ENCODE assay signal across 8 cellular contexts in the genomic region with DNA sequence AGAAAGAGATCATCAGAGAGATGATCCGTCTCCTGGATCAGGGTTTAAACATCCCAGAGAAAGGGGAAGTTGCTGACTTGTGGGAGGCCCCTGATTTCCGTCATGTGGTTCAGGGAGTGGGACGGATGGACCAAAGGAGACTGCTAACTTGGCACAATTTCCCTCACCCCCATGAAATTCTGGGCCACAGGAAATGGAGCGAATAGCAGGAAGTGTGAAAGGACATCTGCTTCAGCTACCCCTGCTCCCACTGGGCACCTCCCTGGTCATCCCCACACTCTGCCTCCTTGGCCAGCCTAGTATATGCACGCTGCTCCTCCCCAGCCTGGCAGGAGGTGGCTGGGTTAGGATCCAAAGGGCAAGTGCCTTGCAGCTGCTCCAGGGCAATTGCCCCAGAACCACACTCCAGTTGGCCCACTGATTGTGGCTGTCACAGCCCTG. TPM values are rescaled to one million over a fixed set of nuclear protein-coding genes. Genes with fewer than 3 reads are reported as not detected.
DNase-seq lines count a peak whose midpoint lies in the region; ATAC-seq and TF ChIP-seq lines count a peak whose summit lies in the region.

No MANE protein-coding gene starts in this region.

- H3K36me3 ChIP-seq in duodenal mucosa (ENCODE audit: control insufficient read depth in 1 of 2, insufficient read depth in 2 of 2, low read length in 2 of 2) (peaks cover 0 to 12% of the 10 kb centered on the region in 2 donors), neuron (ENCODE audit: insufficient read depth, low read length) (peaks cover 8% of the 10 kb centered on the region)

- intact Hi-C loops in Calu3 (cut with micrococcal nuclease; ENCODE audit: unreplicated experiment): loop anchor here (5.0 kb wide), 1 partner anchor 86 kb away; the partner anchor contains the start of gene PSMB6

- CTCF ChIA-PET in Calu3 (lab: Charles Lee): no interaction called here

- no peak for ATAC-seq in HG02938 (IDR thresholded peaks at IDR 0.05; ENCODE audit: unreplicated experiment)

- DNase-seq in Calu3 (no peak), NOMO-1 treated with DMSO at 0.1 percent for 48 hours (lab: John Stamatoyannopoulos, UW; ENCODE audit: unreplicated experiment) (peak; percentile 86), iPS-NIHi11 (ENCODE audit: low spot score) (no peak), epidermal melanocyte (ENCODE audit: insufficient read length, low spot score) (no peak)
- no peak for DNase-seq in activated CD4-positive, alpha-beta T cell treated with anti-CD3 and anti-CD28 coated beads for 48 hours

- H3K4me3 ChIP-seq in duodenal mucosa (ENCODE audit: low read depth in 1 of 2, low read length in 2 of 2) (peak overlapping the region; percentile 73 to 79), neuron (ENCODE audit: low read length) (peak overlapping the region; percentile 57)

- peaks cover 20% of the 10 kb centered on the region for H3K36me3 Mint-ChIP-seq in Calu3 (ENCODE audit: insufficient read depth, unreplicated experiment)

- H3K4me1 Mint-ChIP-seq in Calu3 (ENCODE audit: low read depth, unreplicated experiment): peaks cover under 1% of the 10 kb centered on the region

- peak overlapping the region; percentile 74 for H3K4me3 Mint-ChIP-seq in Calu3 (ENCODE audit: low read depth, unreplicated experiment)

- peak overlapping the region; percentile 51 for H3K27ac ChIP-seq in duodenal mucosa (ENCODE audit: low read depth, low read length)

- H3K9me3 ChIP-seq in duodenal mucosa (ENCODE audit: control insufficient read depth in 1 of 2, low read length in 2 of 2) (no peaks in the 10 kb centered on the region), neuron (ENCODE audit: low read length) (no peaks in the 10 kb centered on the region)

- no peaks in the 10 kb centered on the region for H3K27me3 Mint-ChIP-seq in Calu3 (ENCODE audit: unreplicated experiment)

- TF ChIP-seq CTCF in Calu3 (IDR thresholded peaks at IDR 0.05; ENCODE audit: unreplicated experiment): no peak

- no peaks in the 10 kb centered on the region for H3K27me3 ChIP-seq in duodenal mucosa (ENCODE audit: control insufficient read depth in 1 of 2, insufficient read depth in 2 of 2, low read length in 2 of 2)
- no peaks in the 10 kb centered on the region for H3K27me3 ChIP-seq in neuron (ENCODE audit: insufficient read depth, low read length)

- H2AFZ ChIP-seq in neuron (ENCODE audit: low read depth, low read length): no peak overlapping the region

- no TSS peak for BruUV-seq in Calu3 (replicated peaks; lab: Mats Ljungman, UMichigan)

- H3K9me3 Mint-ChIP-seq in Calu3 (ENCODE audit: low read depth, unreplicated experiment): no peaks in the 10 kb centered on the region

- H3K9ac ChIP-seq in duodenal mucosa (ENCODE audit: low read depth in 1 of 2, low read length in 2 of 2): peak overlapping the region; percentile 82 to 83

- H3K4me1 ChIP-seq in duodenal mucosa (ENCODE audit: control insufficient read depth in 1 of 2, insufficient read depth in 2 of 2, low read length in 2 of 2) (peaks cover 30 to 51% of the 10 kb centered on the region in 2 donors), neuron (ENCODE audit: insufficient read depth, low read length) (peaks cover 13% of the 10 kb centered on the region)

- no peak overlapping the region for H3K27ac Mint-ChIP-seq in Calu3 (ENCODE audit: unreplicated experiment)

RNA-seq across cellular contexts. Expression of gene ARRB2, which starts 1.3 kb away (rescaled TPM):
- total RNA-seq in Calu3 (2022): 21.1 and 27.6 TPM in 2 replicates

RNA-seq across cellular contexts. Expression of gene PELP1, which starts 7.8 kb away (rescaled TPM):
- total RNA-seq in Calu3 (2022): 55.0 and 56.9 TPM in 2 replicates

RNA-seq across cellular contexts. Expression of gene MED11, which starts 19.5 kb away (rescaled TPM):
- total RNA-seq in Calu3 (2022): 10.9 and 13.5 TPM in 2 replicates

RNA-seq across cellular contexts. Expression of gene ZMYND15, which starts 27.9 kb away (rescaled TPM):
- 2.2 and 2.5 TPM in 2 replicates for total RNA-seq in Calu3 (2022)

RNA-seq across cellular contexts. Expression of gene CXCL16, which starts 28.0 kb away (rescaled TPM):
- 73.1 and 77.6 TPM in 2 replicates for total RNA-seq in Calu3 (2022)
